ENCODE assay signal across 11 cellular contexts in the genomic region with DNA sequence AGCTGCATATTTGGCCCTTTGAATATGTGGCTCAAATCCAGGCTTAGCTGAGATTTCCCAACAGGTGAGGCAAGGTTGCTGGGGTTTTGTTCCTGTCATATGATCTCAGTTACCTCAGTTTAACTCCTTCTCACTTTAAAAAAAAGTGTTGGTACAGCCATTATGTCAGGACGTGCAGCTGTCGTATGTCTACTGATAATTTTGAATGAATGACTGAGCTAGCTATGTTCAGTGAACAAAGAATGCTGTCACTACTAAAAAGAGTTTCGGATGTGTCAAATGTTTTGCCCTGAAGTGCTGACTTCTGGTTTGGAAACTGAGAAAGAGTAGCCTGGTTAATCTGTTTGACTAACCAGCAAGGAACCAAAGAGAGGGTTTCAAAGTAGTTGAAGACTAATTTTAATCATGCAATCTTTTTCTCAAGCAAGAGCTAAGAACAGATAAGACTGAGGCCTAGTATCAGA.
DNase-seq lines count a peak whose midpoint lies in the region; ATAC-seq and TF ChIP-seq lines count a peak whose summit lies in the region.
"Had no signal": no experiment of that assay in that cellular context is flagged by ENCODE, and none has a peak within 500 bp of the region (broad histone marks: within the 10 kb centered on the region; RNA-seq: fewer than 3 reads in every experiment).

No MANE protein-coding gene starts in this region.

- no peak overlapping the region for H4K8ac ChIP-seq in mesenchymal stem cell (ENCODE audit: low read length)

- no peak overlapping the region for H2BK5ac ChIP-seq in mesenchymal stem cell (ENCODE audit: low read depth, low read length, poor library complexity, severe bottlenecking)

- no peak overlapping the region for H2BK12ac ChIP-seq in mesenchymal stem cell (ENCODE audit: low read length in 2 of 2)

- CTCF ChIA-PET in activated CD8-positive, alpha-beta T cell treated with anti-CD3 and anti-CD28 coated beads for 36 hours (lab: Charles Lee): no interaction called here

- no peaks in the 10 kb centered on the region for H3K4me1 Mint-ChIP-seq in activated T-helper 17 cell treated with anti-CD3 and anti-CD28 coated beads, Interleukin-2, amount 50 U/mL, for 72 hours
- H3K4me1 Mint-ChIP-seq in activated CD8-positive, alpha-beta T cell treated with anti-CD3 and anti-CD28 coated beads for 36 hours (ENCODE audit: low read depth): no peaks in the 10 kb centered on the region

- H2AK5ac ChIP-seq in mesenchymal stem cell (ENCODE audit: low read length, severe bottlenecking): no peak overlapping the region

- H2BK120ac ChIP-seq in mesenchymal stem cell (ENCODE audit: low read depth, low read length): no peak overlapping the region

- no peak overlapping the region for H3K23ac ChIP-seq in mesenchymal stem cell (ENCODE audit: low read length in 2 of 2)

- H2AFZ ChIP-seq in mesenchymal stem cell (ENCODE audit: low read depth, low read length): no peak overlapping the region

- TF ChIP-seq CTCF in activated CD8-positive, alpha-beta T cell treated with anti-CD3 and anti-CD28 coated beads for 36 hours (IDR thresholded peaks at IDR 0.05): no peak

- POLR2A ChIA-PET in activated CD8-positive, alpha-beta T cell treated with anti-CD3 and anti-CD28 coated beads for 36 hours (lab: Charles Lee): interaction anchor here (0.6 kb wide), 1 partner anchor 450 kb away, joined by 3 read pairs; no protein-coding TSS in a partner anchor

- H3K14ac ChIP-seq in mesenchymal stem cell (ENCODE audit: low read length in 2 of 2): no peak overlapping the region

- no peak overlapping the region for H3K4ac ChIP-seq in mesenchymal stem cell (ENCODE audit: low read depth in 1 of 2, low read length in 2 of 2)

- H3K4me3 Mint-ChIP-seq in activated T-helper 17 cell treated with anti-CD3 and anti-CD28 coated beads, Interleukin-2, amount 50 U/mL, for 72 hours: no peak overlapping the region
- no peak overlapping the region for H3K4me3 Mint-ChIP-seq in activated CD8-positive, alpha-beta T cell treated with anti-CD3 and anti-CD28 coated beads for 36 hours
- H3K4me3 Mint-ChIP-seq: stimulated activated naive CD8-positive, alpha-beta T cell treated with anti-CD3 and anti-CD28 coated beads, Interleukin-15, Interleukin-2, amounts not matched to agents 100 ng/mL and 50 ng/mL, for 24 hours had no signal

- intact Hi-C loops in activated CD8-positive, alpha-beta T cell treated with anti-CD3 and anti-CD28 coated beads for 36 hours (cut with micrococcal nuclease): no loop called here

- no peaks in the 10 kb centered on the region for H3K27me3 ChIP-seq in mesenchymal stem cell (ENCODE audit: control insufficient read depth in 1 of 2, insufficient read depth in 1 of 2, low read length in 2 of 2)
- H3K27me3 ChIP-seq: neutrophil had no signal

- H3K18ac ChIP-seq in mesenchymal stem cell (ENCODE audit: low read depth in 1 of 2, low read length in 2 of 2): no peak overlapping the region

- no peaks in the 10 kb centered on the region for H3K27me3 Mint-ChIP-seq in activated T-helper 17 cell treated with anti-CD3 and anti-CD28 coated beads, Interleukin-2, amount 50 U/mL, for 72 hours
- no peaks in the 10 kb centered on the region for H3K27me3 Mint-ChIP-seq in activated CD8-positive, alpha-beta T cell treated with anti-CD3 and anti-CD28 coated beads for 36 hours
- H3K27me3 Mint-ChIP-seq: stimulated activated naive CD8-positive, alpha-beta T cell treated with anti-CD3 and anti-CD28 coated beads, Interleukin-15, Interleukin-2, amounts not matched to agents 100 ng/mL and 50 ng/mL, for 24 hours had no signal

- no peak overlapping the region for H3K27ac ChIP-seq in mesenchymal stem cell (ENCODE audit: low read length, poor library complexity, severe bottlenecking)
- H3K27ac ChIP-seq: neutrophil had no signal

- no peaks in the 10 kb centered on the region for H3K79me1 ChIP-seq in mesenchymal stem cell (replicated peaks; ENCODE audit: low read length, poor library complexity, severe bottlenecking)

- H3K36me3 Mint-ChIP-seq in activated T-helper 17 cell treated with anti-CD3 and anti-CD28 coated beads, Interleukin-2, amount 50 U/mL, for 72 hours (ENCODE audit: low read depth): no peaks in the 10 kb centered on the region
- H3K36me3 Mint-ChIP-seq in activated CD8-positive, alpha-beta T cell treated with anti-CD3 and anti-CD28 coated beads for 36 hours (ENCODE audit: low read depth): no peaks in the 10 kb centered on the region

- H3K27ac Mint-ChIP-seq in activated T-helper 17 cell treated with anti-CD3 and anti-CD28 coated beads, Interleukin-2, amount 50 U/mL, for 72 hours: peak overlapping the region; percentile 13
- no peak overlapping the region for H3K27ac Mint-ChIP-seq in activated CD8-positive, alpha-beta T cell treated with anti-CD3 and anti-CD28 coated beads for 36 hours
- H3K27ac Mint-ChIP-seq: stimulated activated naive CD8-positive, alpha-beta T cell treated with anti-CD3 and anti-CD28 coated beads, Interleukin-15, Interleukin-2, amounts not matched to agents 100 ng/mL and 50 ng/mL, for 24 hours had no signal

- no peak overlapping the region for H2BK15ac ChIP-seq in mesenchymal stem cell (ENCODE audit: low read depth, poor library complexity, severe bottlenecking)

- peaks cover 2% of the 10 kb centered on the region for H3K4me1 ChIP-seq in mesenchymal stem cell (ENCODE audit: control insufficient read depth, insufficient read depth, low read depth, low read length)

- H3K4me2 ChIP-seq in mesenchymal stem cell (ENCODE audit: low read length, poor library complexity, severe bottlenecking): no peak overlapping the region

- ATAC-seq in GM18867 (IDR thresholded peaks at IDR 0.05; ENCODE audit: unreplicated experiment): peak; percentile 96
- peak; percentile 95 for ATAC-seq in GM21381 (IDR thresholded peaks at IDR 0.05; ENCODE audit: unreplicated experiment)
- peak; percentile 95 for ATAC-seq in HG03025 (IDR thresholded peaks at IDR 0.05; ENCODE audit: low FRiP score, unreplicated experiment)
- ATAC-seq in activated T-helper 17 cell treated with anti-CD3 and anti-CD28 coated beads, Interleukin-2, amount 50 U/mL, for 72 hours (replicated peaks): peak; percentile 92
- ATAC-seq in activated CD8-positive, alpha-beta T cell treated with anti-CD3 and anti-CD28 coated beads for 36 hours: no peak

- H4K91ac ChIP-seq in mesenchymal stem cell (ENCODE audit: low read length): no peak overlapping the region

- DNase-seq in mesenchymal stem cell: no peak
- DNase-seq in cerebellar nuclear complex (lab: John Stamatoyannopoulos, UW): no peak
- DNase-seq in activated CD8-positive, alpha-beta T cell treated with anti-CD3 and anti-CD28 coated beads for 36 hours: no peak
- no peak for DNase-seq in activated gamma-delta T cell treated with Interleukin-2 at 50 U/mL for 16 hours
- DNase-seq: COR-L47 had no signal

- 84% methylated on average over 3 of the region's 3 CpGs for WGBS in mesenchymal stem cell

- H3K9me3 ChIP-seq in mesenchymal stem cell (ENCODE audit: control insufficient read depth, low read length): no peaks in the 10 kb centered on the region
- H3K9me3 ChIP-seq: neutrophil had no signal

- no peak overlapping the region for H3K4me3 ChIP-seq in mesenchymal stem cell (ENCODE audit: insufficient read depth in 1 of 2, low read depth in 1 of 2, low read length in 2 of 2)

- no peaks in the 10 kb centered on the region for H3K36me3 ChIP-seq in mesenchymal stem cell (ENCODE audit: control insufficient read depth in 1 of 2, insufficient read depth in 2 of 2, low read depth in 1 of 2, low read length in 2 of 2)
- H3K36me3 ChIP-seq: neutrophil had no signal

- no peaks in the 10 kb centered on the region for H3K9me3 Mint-ChIP-seq in activated T-helper 17 cell treated with anti-CD3 and anti-CD28 coated beads, Interleukin-2, amount 50 U/mL, for 72 hours
- no peaks in the 10 kb centered on the region for H3K9me3 Mint-ChIP-seq in activated CD8-positive, alpha-beta T cell treated with anti-CD3 and anti-CD28 coated beads for 36 hours

- no peak overlapping the region for H3K9ac ChIP-seq in mesenchymal stem cell (ENCODE audit: low read length)
